ENCODE assay signal across 14 cellular contexts in genomic region chr6:160431231-160431630, GRCh38.
DNase-seq lines count a peak whose midpoint lies in the region; ATAC-seq and TF ChIP-seq lines count a peak whose summit lies in the region.
"Had no signal": no experiment of that assay in that cellular context is flagged by ENCODE, and none has a peak within 500 bp of the region (broad histone marks: within the 10 kb centered on the region; RNA-seq: fewer than 3 reads in every experiment).

No MANE protein-coding gene starts in this region.

- H3K4me1 ChIP-seq in HEK293 (ENCODE audit: control insufficient read depth, insufficient read depth, low read length) (peaks cover 27% of the 10 kb centered on the region), stomach smooth muscle (ENCODE audit: control insufficient read depth, insufficient read depth, low read length) (peaks cover 18% of the 10 kb centered on the region)
- H3K4me1 ChIP-seq: SJSA1 had no signal

- H3K27me3 ChIP-seq in stomach smooth muscle (ENCODE audit: control insufficient read depth in 1 of 2, insufficient read depth in 2 of 2, low read length in 2 of 2) = no peaks in the 10 kb centered on the region
- H3K27me3 ChIP-seq: SJSA1 had no signal

- no peaks in the 10 kb centered on the region for H3K36me3 Mint-ChIP-seq in activated T-helper 1 cell treated with anti-CD3 and anti-CD28 coated beads, Interleukin-12 subunit alpha, Interleukin-12 subunit beta, Interleukin-2, Interleukin-4 antibody, amounts not matched to agents 30 ng/mL and 10 ng/mL and 1 ng/mL, durations not matched to agents 14 hours and 24 hours and 36 hours (ENCODE audit: low read depth)

- TF ChIP-seq CTCF in HEK293 (tag by site-specific recombination; IDR thresholded peaks at IDR 0.05) (no peak), coronary artery (IDR thresholded peaks at IDR 0.05) (no peak), lower leg skin (IDR thresholded peaks at IDR 0.05) (no peak)

- no peak overlapping the region for H3K4me3 Mint-ChIP-seq in activated T-helper 1 cell treated with anti-CD3 and anti-CD28 coated beads, Interleukin-12 subunit alpha, Interleukin-12 subunit beta, Interleukin-2, Interleukin-4 antibody, amounts not matched to agents 30 ng/mL and 10 ng/mL and 1 ng/mL, durations not matched to agents 14 hours and 24 hours and 36 hours
- H3K4me3 Mint-ChIP-seq: activated CD4-positive, alpha-beta T cell treated with anti-CD3 and anti-CD28 coated beads for 36 hours had no signal

- H3K4me3 ChIP-seq in HEK293 (ENCODE audit: low read depth, low read length) = no peak overlapping the region
- no peak overlapping the region for H3K4me3 ChIP-seq in coronary artery
- H3K4me3 ChIP-seq in lower leg skin (ENCODE audit: low read depth, poor library complexity, severe bottlenecking) = no peak overlapping the region
- peak overlapping the region in 1 of 2 donors; percentile 21 for H3K4me3 ChIP-seq in stomach smooth muscle (ENCODE audit: low read length in 2 of 2)
- H3K4me3 ChIP-seq: SJSA1 had no signal

- POLR2A ChIA-PET in HEK293 (lab: Yijun Ruan, JAX) = no interaction called here

- H3K27ac Mint-ChIP-seq in activated T-helper 1 cell treated with anti-CD3 and anti-CD28 coated beads, Interleukin-12 subunit alpha, Interleukin-12 subunit beta, Interleukin-2, Interleukin-4 antibody, amounts not matched to agents 30 ng/mL and 10 ng/mL and 1 ng/mL, durations not matched to agents 14 hours and 24 hours and 36 hours = no peak overlapping the region
- H3K27ac Mint-ChIP-seq: activated CD4-positive, alpha-beta T cell treated with anti-CD3 and anti-CD28 coated beads for 36 hours had no signal

- no peaks in the 10 kb centered on the region for H3K36me3 ChIP-seq in HEK293 (ENCODE audit: control insufficient read depth in 2 of 2, insufficient read depth in 1 of 2, low read length in 2 of 2)
- H3K36me3 ChIP-seq in stomach smooth muscle (ENCODE audit: control insufficient read depth in 2 of 2, insufficient read depth in 2 of 2, low read length in 2 of 2) = no peaks in the 10 kb centered on the region
- H3K36me3 ChIP-seq: SJSA1 had no signal

- DNase-seq in coronary artery (ENCODE audit: low spot score) = peak; percentile 85
- DNase-seq in lower leg skin (ENCODE audit: low spot score in 2 of 2) = peak; percentile 58 to 92
- no peak for DNase-seq in activated T-helper 1 cell treated with anti-CD3 and anti-CD28 coated beads, Interleukin-12 subunit alpha, Interleukin-12 subunit beta, Interleukin-2, Interleukin-4 antibody, amounts not matched to agents 30 ng/mL and 10 ng/mL and 1 ng/mL, durations not matched to agents 14 hours and 24 hours and 36 hours (ENCODE audit: low spot score)
- no peak for DNase-seq in middle frontal gyrus (ENCODE audit: extremely low spot score, low spot score)
- no peak for DNase-seq in superior temporal gyrus (ENCODE audit: extremely low spot score)
- DNase-seq: activated CD4-positive, alpha-beta T cell treated with anti-CD3 and anti-CD28 coated beads for 36 hours; activated effector memory CD4-positive, alpha-beta T cell treated with anti-CD3 and anti-CD28 coated beads, Interleukin-2, amount 50 U/mL, for 16 hours; effector memory CD4-positive, alpha-beta T cell; islet precursor cell had no signal

- no peak for TF ChIP-seq POLR2A in lower leg skin (IDR thresholded peaks at IDR 0.05)

- WGBS in lower leg skin, 2 donors = 30 to 32% methylated on average over 8 of the region's 8 CpGs

- no peak for ATAC-seq in GM18909 (IDR thresholded peaks at IDR 0.05; ENCODE audit: poor library complexity, unreplicated experiment)
- ATAC-seq: activated CD4-positive, alpha-beta T cell treated with anti-CD3 and anti-CD28 coated beads for 36 hours had no signal

- CTCF ChIA-PET in HEK293 (lab: Yijun Ruan, JAX) = interaction anchor here (1.1 kb wide), 1 partner anchor 131 kb away, joined by 3 read pairs; no protein-coding TSS in a partner anchor

- H3K9me3 ChIP-seq in HEK293 (ENCODE audit: control insufficient read depth, insufficient read depth, low read depth, low read length) (no peaks in the 10 kb centered on the region), stomach smooth muscle (ENCODE audit: control insufficient read depth in 2 of 2, low read length in 2 of 2) (no peaks in the 10 kb centered on the region)
- H3K9me3 ChIP-seq: SJSA1 had no signal

- H3K4me1 Mint-ChIP-seq in activated T-helper 1 cell treated with anti-CD3 and anti-CD28 coated beads, Interleukin-12 subunit alpha, Interleukin-12 subunit beta, Interleukin-2, Interleukin-4 antibody, amounts not matched to agents 30 ng/mL and 10 ng/mL and 1 ng/mL, durations not matched to agents 14 hours and 24 hours and 36 hours (ENCODE audit: low read depth) = peaks cover 15% of the 10 kb centered on the region

- H3K9ac ChIP-seq in stomach smooth muscle (ENCODE audit: low read length in 2 of 2) = no peak overlapping the region
- H3K9ac ChIP-seq: KMS-11 had no signal

- H3K27ac ChIP-seq in HEK293 (ENCODE audit: extremely low read depth, low read depth, low read length) = no peak overlapping the region
- peak overlapping the region; percentile 44 to 74 for H3K27ac ChIP-seq in coronary artery
- H3K27ac ChIP-seq in stomach smooth muscle (ENCODE audit: low read length) = peak overlapping the region; percentile 62
- H3K27ac ChIP-seq: KMS-11, SJSA1 had no signal

- H3K27me3 Mint-ChIP-seq in activated T-helper 1 cell treated with anti-CD3 and anti-CD28 coated beads, Interleukin-12 subunit alpha, Interleukin-12 subunit beta, Interleukin-2, Interleukin-4 antibody, amounts not matched to agents 30 ng/mL and 10 ng/mL and 1 ng/mL, durations not matched to agents 14 hours and 24 hours and 36 hours (ENCODE audit: insufficient read depth) = peaks cover 25% of the 10 kb centered on the region

- H3K9me3 Mint-ChIP-seq in activated T-helper 1 cell treated with anti-CD3 and anti-CD28 coated beads, Interleukin-12 subunit alpha, Interleukin-12 subunit beta, Interleukin-2, Interleukin-4 antibody, amounts not matched to agents 30 ng/mL and 10 ng/mL and 1 ng/mL, durations not matched to agents 14 hours and 24 hours and 36 hours = no peaks in the 10 kb centered on the region

- intact Hi-C loops in lower leg skin (cut with DNase I; ENCODE audit: low total_unique reads) = no loop called here
- intact Hi-C loops in activated T-helper 1 cell treated with anti-CD3 and anti-CD28 coated beads, Interleukin-12 subunit alpha, Interleukin-12 subunit beta, Interleukin-2, Interleukin-4 antibody, amounts not matched to agents 30 ng/mL and 10 ng/mL and 1 ng/mL, durations not matched to agents 14 hours and 24 hours and 36 hours (cut with micrococcal nuclease) = no loop called here

TF ChIP-seq in HEK293, 187 proteins besides CTCF, POLR2A, EP300 and RAD21 (continues in another document):
- no peak for TF ChIP-seq ZNF248 (tag by site-specific recombination; IDR thresholded peaks at IDR 0.05)
- TF ChIP-seq ZNF664 (tag by site-specific recombination; IDR thresholded peaks at IDR 0.05) = no peak
- TF ChIP-seq MYNN (tag by site-specific recombination; IDR thresholded peaks at IDR 0.05; ENCODE audit: borderline replicate concordance) = no peak
- TF ChIP-seq YY1 (tag by site-specific recombination; IDR thresholded peaks at IDR 0.05) = no peak
- no peak for TF ChIP-seq ZBTB7A (tag by site-specific recombination; IDR thresholded peaks at IDR 0.05; ENCODE audit: low read depth)
- TF ChIP-seq ZNF623 (tag by site-specific recombination; IDR thresholded peaks at IDR 0.05) = no peak
- TF ChIP-seq GLIS1 (tag by site-specific recombination; IDR thresholded peaks at IDR 0.05) = no peak
- 0 out of 2 replicates have a peak, but pooled peaks have one; percentile 32 for TF ChIP-seq ZNF549 (tag by site-specific recombination; IDR thresholded peaks at IDR 0.05)
- no peak for TF ChIP-seq ZNF449 (tag by site-specific recombination; IDR thresholded peaks at IDR 0.05)
- no peak for TF ChIP-seq ZNF184 (tag by site-specific recombination; IDR thresholded peaks at IDR 0.05)
- peak; percentile 48; the same call in 1 of the 2 replicates for TF ChIP-seq KLF8 (tag by site-specific recombination; IDR thresholded peaks at IDR 0.05)
- no peak for TF ChIP-seq ZNF473 (tag by site-specific recombination; IDR thresholded peaks at IDR 0.05)
- TF ChIP-seq ZNF600 (tag by site-specific recombination; IDR thresholded peaks at IDR 0.05) = no peak
- no peak for TF ChIP-seq ZNF530 (tag by site-specific recombination; IDR thresholded peaks at IDR 0.05; ENCODE audit: low read depth)
- TF ChIP-seq ZNF692 (tag by site-specific recombination; IDR thresholded peaks at IDR 0.05) = no peak
- TF ChIP-seq ZNF146 (tag by site-specific recombination; IDR thresholded peaks at IDR 0.05) = no peak

Comparison
In these comparisons a context has a peak if more than half of its experiments do, and no peak if none do; other contexts are left out.
1. DNase-seq: peak in coronary artery (single experiment) and lower leg skin (2 of 2); none in activated T-helper 1 cell treated with anti-CD3 and anti-CD28 coated beads, Interleukin-12 subunit alpha, Interleukin-12 subunit beta, Interleukin-2, Interleukin-4 antibody, amounts not matched to agents 30 ng/mL and 10 ng/mL and 1 ng/mL, durations not matched to agents 14 hours and 24 hours and 36 hours (single experiment), middle frontal gyrus (single experiment) and superior temporal gyrus (single experiment).